ENCODE assay signal across 16 cellular contexts in the genomic region with DNA sequence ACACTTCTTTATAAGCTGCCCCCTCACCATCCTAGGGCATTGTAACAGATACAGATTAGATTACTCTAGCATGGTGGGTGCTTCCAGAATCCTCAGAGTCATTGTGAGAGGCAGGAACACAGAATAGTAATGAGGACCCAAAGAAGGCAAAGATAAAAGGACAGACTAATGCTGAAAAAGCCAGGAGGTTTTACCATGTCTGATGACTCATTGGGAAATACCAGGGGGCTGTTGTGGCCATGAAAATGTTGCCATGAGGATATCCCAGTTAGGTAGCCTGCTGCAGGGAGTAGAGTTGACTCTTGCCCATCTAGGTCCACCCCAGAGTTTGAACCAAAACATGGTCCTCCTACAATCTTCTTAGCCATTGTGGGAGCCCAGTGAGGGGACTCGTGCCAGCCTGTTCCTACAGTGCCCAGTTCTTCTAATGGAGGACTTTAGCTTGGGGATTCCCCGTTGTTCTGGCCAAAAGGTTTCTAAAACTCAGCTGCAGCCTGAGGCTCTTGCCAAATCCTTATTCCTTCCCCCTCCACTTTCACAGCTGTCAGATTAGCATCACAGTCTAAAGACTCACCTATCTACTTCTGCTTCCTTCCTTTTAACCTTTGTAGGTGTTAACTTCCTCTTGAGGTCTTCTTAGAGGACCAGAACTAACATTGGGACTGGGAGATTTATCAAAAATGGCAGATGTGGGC.
DNase-seq lines count a peak whose midpoint lies in the region; ATAC-seq, FAIRE-seq and TF ChIP-seq lines count a peak whose summit lies in the region.
"Had no signal": no experiment of that assay in that cellular context is flagged by ENCODE, and none has a peak within 500 bp of the region (broad histone marks: within the 10 kb centered on the region; RNA-seq: fewer than 3 reads in every experiment).

No MANE protein-coding gene starts in this region.

- H3K4me2 ChIP-seq in GM23248 (ENCODE audit: unreplicated experiment), result no peak overlapping the region

- no peak for TF ChIP-seq POLR2A in GM18505 (IDR thresholded peaks at IDR 0.05; ENCODE audit: borderline replicate concordance, extremely low read depth, insufficient read depth, insufficient read length)

- H4K20me1 ChIP-seq in GM23248 (ENCODE audit: insufficient read depth), result no peaks in the 10 kb centered on the region

- no peaks in the 10 kb centered on the region for H3K36me3 ChIP-seq in GM23248 (ENCODE audit: low read depth)
- H3K36me3 ChIP-seq: pancreas had no signal

- no peak overlapping the region for H3K9ac ChIP-seq in GM23248

- H3K9me2 ChIP-seq in GM23248 (ENCODE audit: insufficient read depth), result no peaks in the 10 kb centered on the region

- H3K79me2 ChIP-seq in GM23248 (ENCODE audit: insufficient read depth), result no peaks in the 10 kb centered on the region

- no peak overlapping the region for H2AFZ ChIP-seq in GM23248

- H3K4me1 ChIP-seq in GM23248 (ENCODE audit: insufficient read depth), result no peaks in the 10 kb centered on the region
- H3K4me1 ChIP-seq: pancreas had no signal

- TF ChIP-seq CTCF in fibroblast of mammary gland (conservative IDR thresholded peaks at IDR 0.05; ENCODE audit: control insufficient read depth, insufficient read depth, low read depth, low read length), result no peak

- peak; percentile 27 for DNase-seq in GM23248
- peak; percentile 28 for DNase-seq in HK-2 (ENCODE audit: unreplicated experiment)
- peak; percentile 40 for DNase-seq in fibroblast of mammary gland (ENCODE audit: low read depth)
- DNase-seq in activated effector memory CD4-positive, alpha-beta T cell treated with anti-CD3 and anti-CD28 coated beads, Interleukin-2, amount 50 U/mL, for 16 hours, result no peak
- no peak for DNase-seq in frontal cortex (ENCODE audit: low spot score in 2 of 2)
- DNase-seq: activated CD4-positive, alpha-beta memory T cell treated with anti-CD3 and anti-CD28 coated beads, Interleukin-2, amount 10 ng/mL, durations not matched to agents 7 days and 5 days; activated naive CD8-positive, alpha-beta T cell treated with anti-CD3 and anti-CD28 coated beads for 36 hours; DMS 273 treated with DMSO at 0.1 percent for 48 hours; effector CD4-positive, alpha-beta T cell; Kasumi-1; pancreas; stimulated activated CD4-positive, alpha-beta T cell treated with anti-CD3 and anti-CD28 coated beads, Interleukin-2, amount 100 ng/mL, for 24 hours had no signal

- H3K9me3 ChIP-seq in GM23248 (ENCODE audit: low read depth), result no peaks in the 10 kb centered on the region
- H3K9me3 ChIP-seq: pancreas had no signal

- in situ Hi-C loops in GM23248 (cut with MboI), result no loop called here

- ATAC-seq in GM18505 (IDR thresholded peaks at IDR 0.05; ENCODE audit: unreplicated experiment) (peak; percentile 44), esophagus mucosa (no peak), HG03457 (IDR thresholded peaks at IDR 0.05; ENCODE audit: unreplicated experiment) (no peak)
- ATAC-seq: pancreas; stimulated activated memory B cell treated with anti-CD40 and anti-IgM and Interleukin-4, amounts not matched to agents 10 μg/mL and 1 μg/mL and 100 μg/mL, for 72 hours had no signal

- H3K27me3 ChIP-seq in GM23248 (replicated peaks; ENCODE audit: insufficient read depth), result no peaks in the 10 kb centered on the region
- H3K27me3 ChIP-seq: pancreas had no signal

- no peak overlapping the region for H3K4me3 ChIP-seq in GM23248
- no peak overlapping the region for H3K4me3 ChIP-seq in fibroblast of mammary gland (ENCODE audit: control insufficient read depth, low read depth, low read length)
- H3K4me3 ChIP-seq: pancreas had no signal

- H3F3A ChIP-seq in GM23248 (ENCODE audit: insufficient read depth), result no peaks in the 10 kb centered on the region

- H3K27ac ChIP-seq in GM23248, result no peak overlapping the region
- H3K27ac ChIP-seq: pancreas had no signal

- WGBS in GM23248 (ENCODE audit: low coverage in 1 of 2, low lambda C conversion rate in 2 of 2, missing lambda C conversion rate in 2 of 2), 2 experiments, result 11 to 18% methylated on average over 2 of the region's 2 CpGs

- no peak for FAIRE-seq in frontal cortex (lab: Jason Lieb, UNC)
- FAIRE-seq: pancreas had no signal

Comparison
In these comparisons a context has a peak if more than half of its experiments do, and no peak if none do; other contexts are left out.
1. DNase-seq: peak in GM23248 (single experiment), HK-2 (single experiment) and fibroblast of mammary gland (single experiment); none in activated effector memory CD4-positive, alpha-beta T cell treated with anti-CD3 and anti-CD28 coated beads, Interleukin-2, amount 50 U/mL, for 16 hours (single experiment) and frontal cortex (0 of 2).